Comparison of ENCODE assay signal across 17 cellular contexts in the genomic region with DNA sequence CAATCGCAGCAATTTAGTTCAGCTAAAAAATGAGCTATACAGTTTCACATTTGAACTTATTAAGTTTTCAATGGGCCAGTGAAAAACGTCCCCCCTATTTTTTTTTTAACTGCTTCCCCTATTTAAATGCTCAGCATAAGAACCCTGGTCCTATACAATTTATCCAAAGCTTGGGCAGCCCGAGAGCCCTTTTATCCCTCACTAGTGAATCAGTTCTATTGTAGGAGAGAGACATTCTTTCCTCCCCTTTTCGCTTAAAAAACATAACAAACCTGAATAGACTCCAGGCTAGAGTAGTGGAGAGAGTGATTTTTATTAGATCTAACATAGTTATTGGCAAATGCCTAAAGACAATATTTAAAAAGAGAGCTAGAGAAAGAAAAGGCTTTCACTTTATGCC. TPM values are rescaled to one million over a fixed set of nuclear protein-coding genes. Genes with fewer than 3 reads are reported as not detected.
DNase-seq lines count a peak whose midpoint lies in the region; TF ChIP-seq lines count a peak whose summit lies in the region.
"Had no signal": no experiment of that assay in that cellular context is flagged by ENCODE, and none has a peak within 500 bp of the region (broad histone marks: within the 10 kb centered on the region; RNA-seq: fewer than 3 reads in every experiment).

No MANE protein-coding gene starts in this region.

- no peaks in the 10 kb centered on the region for H3K27me3 Mint-ChIP-seq in neural crest cell (ENCODE audit: low read depth)

- in situ Hi-C loops in G401 (cut with HindIII; ENCODE audit: low sequenced_read_pairs) = no loop called here

- peak overlapping the region; percentile 74 for H3K4me3 Mint-ChIP-seq in neural crest cell
- H3K4me3 Mint-ChIP-seq: CD8-positive, alpha-beta T cell had no signal

- peaks cover 33% of the 10 kb centered on the region for H3K4me1 ChIP-seq in iPS-18a (ENCODE audit: control insufficient read depth, low read depth, low read length)

- H3K36me3 Mint-ChIP-seq in neural crest cell (ENCODE audit: low read depth) = no peaks in the 10 kb centered on the region
- H3K36me3 Mint-ChIP-seq: CD8-positive, alpha-beta T cell had no signal

- no peaks in the 10 kb centered on the region for H3K9me3 ChIP-seq in iPS-18a (ENCODE audit: control insufficient read depth, low read depth, low read length)

- no peak for TF ChIP-seq CTCF in VCaP (conservative IDR thresholded peaks at IDR 0.05)
- no peak for TF ChIP-seq CTCF in neural crest cell (conservative IDR thresholded peaks at IDR 0.05)

- H3K36me3 ChIP-seq in iPS-18a (ENCODE audit: control insufficient read depth, low read depth, low read length) = no peaks in the 10 kb centered on the region

- DNase-seq in neural crest cell (ENCODE audit: low read depth, low spot score) (no peak), G401 (ENCODE audit: low spot score) (no peak), NCI-H345 (lab: John Stamatoyannopoulos, UW) (no peak), COR-L47 (lab: John Stamatoyannopoulos, UW) (no peak)
- no peak for DNase-seq in activated CD8-positive, alpha-beta memory T cell treated with anti-CD3 and anti-CD28 coated beads, Interleukin-2, amount 50 U/mL, for 48 hours
- DNase-seq: CD8-positive, alpha-beta T cell; DMS 273 treated with DMSO at 0.1 percent for 48 hours; EL; NCI-H1105; NCI-H1930; NCI-H510A treated with DMSO at 0.1 percent for 48 hours; SHP77 treated with DMSO at 0.1 percent for 48 hours had no signal

- peak overlapping the region; percentile 65 for H3K27ac ChIP-seq in VCaP
- H3K27ac ChIP-seq in iPS-18a (ENCODE audit: low read length) = no peak overlapping the region
- H3K27ac ChIP-seq: KMS-11 had no signal

- peak overlapping the region; percentile 49 for H3K4me3 ChIP-seq in iPS-18a (ENCODE audit: low read length)

- peaks cover 48% of the 10 kb centered on the region for H3K4me1 Mint-ChIP-seq in neural crest cell

- H3K9me3 Mint-ChIP-seq in neural crest cell = no peaks in the 10 kb centered on the region
- H3K9me3 Mint-ChIP-seq: CD8-positive, alpha-beta T cell had no signal

- H3K27ac Mint-ChIP-seq in neural crest cell (ENCODE audit: unreplicated experiment) = no peak overlapping the region
- H3K27ac Mint-ChIP-seq: CD8-positive, alpha-beta T cell had no signal

- no peaks in the 10 kb centered on the region for H3K27me3 ChIP-seq in iPS-18a (ENCODE audit: control insufficient read depth, insufficient read depth, low read length)

- no peak overlapping the region for H3K9ac ChIP-seq in iPS-18a (ENCODE audit: low read length)
- H3K9ac ChIP-seq: KMS-11 had no signal

RNA-seq across cellular contexts. Expression of gene LIX1, which starts 1.4 kb away (rescaled TPM):
- total RNA-seq in neural crest cell = 19.1 and 19.7 TPM in 2 replicates
- 1.0 and 2.0 TPM in 2 replicates for total RNA-seq in G401 (2014; rRNA removed; shearing (Covaris generic))
- total RNA-seq: CD8-positive, alpha-beta T cell; HepG2; MCF 10A had no signal

RNA-seq across cellular contexts. Expression of gene RIOK2, which starts 42.0 kb away (rescaled TPM):
- 33.4 and 34.2 TPM in 2 replicates for total RNA-seq in neural crest cell
- 20.4 and 34.6 TPM in 2 replicates for total RNA-seq in G401 (2014; rRNA removed; shearing (Covaris generic))
